31 cellular contexts compared by ENCODE assay signal in the genomic region with DNA sequence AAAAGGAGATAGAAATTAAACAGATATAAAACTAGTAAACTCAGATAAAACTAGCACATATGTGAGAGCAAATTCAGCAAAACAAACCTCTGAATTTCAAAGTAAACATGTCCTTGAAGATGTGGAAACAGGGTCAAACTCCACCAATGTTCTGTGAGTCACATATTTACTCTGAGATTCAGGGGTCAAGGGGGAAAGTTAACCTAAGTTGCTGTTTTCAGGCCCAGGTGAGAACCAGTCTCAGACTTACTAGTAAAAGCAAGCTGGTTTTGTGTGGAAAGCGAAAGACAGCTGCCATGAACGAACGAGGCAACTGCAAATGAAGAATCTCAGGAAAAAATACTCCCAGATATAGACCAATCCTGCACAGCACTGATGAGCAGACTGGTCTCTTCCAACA. TPM values are rescaled to one million over a fixed set of nuclear protein-coding genes. Genes with fewer than 3 reads are reported as not detected.
DNase-seq lines count a peak whose midpoint lies in the region; ATAC-seq and TF ChIP-seq lines count a peak whose summit lies in the region.
"Had no signal": no experiment of that assay in that cellular context is flagged by ENCODE, and none has a peak within 500 bp of the region (broad histone marks: within the 10 kb centered on the region; RNA-seq: fewer than 3 reads in every experiment).

No MANE protein-coding gene starts in this region.

- H3K14ac ChIP-seq in mesenchymal stem cell (ENCODE audit: low read length in 2 of 2): no peak overlapping the region

- DNase-seq in Caco-2 (peak; percentile 66 to 72), HuH-7 (ENCODE audit: low spot score) (peak; percentile 44), chondrocyte (ENCODE audit: low spot score) (no peak), mesenchymal stem cell (peak; percentile 50), A172 (ENCODE audit: low spot score) (no peak), tibial artery (no peak), NCI-H446 (lab: John Stamatoyannopoulos, UW) (no peak)
- DNase-seq: activated CD4-positive, alpha-beta T cell treated with anti-CD3 and anti-CD28 coated beads, Interleukin-2, amount 50 U/mL, for 1 hour; aorta; Calu3; caudate nucleus; dorsolateral prefrontal cortex; HCEC 1CT; KBM-7; MM.1S; NCI-H1417; NCI-H446 treated with DMSO at 0.1 percent for 48 hours; ovary; right cardiac atrium; stimulated activated CD4-positive, alpha-beta T cell treated with anti-CD3 and anti-CD28 coated beads, Interleukin-4, amount 100 ng/mL, for 4 hours; stimulated activated naive CD4-positive, alpha-beta T cell treated with Interleukin-2 at 50 U/mL for 16 hours; testis; WERI-Rb-1 had no signal

- no peak for ATAC-seq in GM18505 (IDR thresholded peaks at IDR 0.05; ENCODE audit: unreplicated experiment)
- ATAC-seq: activated naive CD4-positive, alpha-beta T cell treated with anti-CD3 and anti-CD28 coated beads, Interleukin-2, amount 50 U/mL, for 72 hours; GM12878; natural killer cell treated with Interleukin-12 subunit alpha and Interleukin-12 subunit beta and Interleukin-15 and Interleukin-18, amount 100 ng/mL, for 72 hours; right cardiac atrium had no signal

- H4K91ac ChIP-seq in mesenchymal stem cell (ENCODE audit: low read length): no peak overlapping the region

- H2BK5ac ChIP-seq in mesenchymal stem cell (ENCODE audit: low read depth, low read length, poor library complexity, severe bottlenecking): no peak overlapping the region

- H3K4ac ChIP-seq in mesenchymal stem cell (ENCODE audit: low read depth in 1 of 2, low read length in 2 of 2): no peak overlapping the region

- no peak for TF ChIP-seq POLR2A in GM18505 (IDR thresholded peaks at IDR 0.05; ENCODE audit: borderline replicate concordance, extremely low read depth, insufficient read depth, insufficient read length)

- H3K27me3 Mint-ChIP-seq in Caco-2 (ENCODE audit: insufficient read depth, unreplicated experiment) (no peaks in the 10 kb centered on the region), chondrocyte (ENCODE audit: low read depth) (no peaks in the 10 kb centered on the region)
- H3K27me3 Mint-ChIP-seq: natural killer cell treated with Interleukin-12 subunit alpha and Interleukin-12 subunit beta and Interleukin-15 and Interleukin-18, amount 100 ng/mL, for 72 hours had no signal

- H2AFZ ChIP-seq in mesenchymal stem cell (ENCODE audit: low read depth, low read length): no peak overlapping the region

- H3K36me3 ChIP-seq in Caco-2 (ENCODE audit: control insufficient read depth, insufficient read depth, low read length) (no peaks in the 10 kb centered on the region), mesenchymal stem cell (ENCODE audit: control insufficient read depth in 1 of 2, insufficient read depth in 2 of 2, low read depth in 1 of 2, low read length in 2 of 2) (peaks cover 15 to 29% of the 10 kb centered on the region in 2 experiments), tibial artery (peaks cover 4 to 27% (median 16%) of the 10 kb centered on the region in 3 donors)
- H3K36me3 ChIP-seq: ovary had no signal

- H3K79me1 ChIP-seq in mesenchymal stem cell (replicated peaks; ENCODE audit: low read length, poor library complexity, severe bottlenecking): peaks cover 19% of the 10 kb centered on the region

- H2BK15ac ChIP-seq in mesenchymal stem cell (ENCODE audit: low read depth, poor library complexity, severe bottlenecking): no peak overlapping the region

- no peak overlapping the region for H3K9ac ChIP-seq in mesenchymal stem cell (ENCODE audit: low read length)
- H3K9ac ChIP-seq: BLaER1 treated with 17β-estradiol and CSF1 and Interleukin-3, amounts not matched to agents 10 nM and 100 nM had no signal

- intact Hi-C loops in Caco-2 (cut with micrococcal nuclease; ENCODE audit: unreplicated experiment): loop anchor here (2.0 kb wide), 1 partner anchor 259 kb away; no protein-coding TSS in a partner anchor
- intact Hi-C loops in tibial artery (cut with DNase I; ENCODE audit: low total_unique reads): loop anchor here (10.0 kb wide), 1 partner anchor 261 kb away; no protein-coding TSS in a partner anchor

- H3K4me1 Mint-ChIP-seq in Caco-2 (ENCODE audit: low read depth, unreplicated experiment) (peaks cover 47% of the 10 kb centered on the region), chondrocyte (ENCODE audit: low read depth) (peaks cover 44% of the 10 kb centered on the region)

- no peak overlapping the region for H3K27ac Mint-ChIP-seq in Caco-2 (ENCODE audit: unreplicated experiment)
- peak overlapping the region; percentile 13 for H3K27ac Mint-ChIP-seq in chondrocyte (ENCODE audit: unreplicated experiment)
- H3K27ac Mint-ChIP-seq: activated T-helper 2 cell treated with anti-CD3 and anti-CD28 coated beads, Interferon-gamma antibody, Interleukin-2, Interleukin-4, amounts not matched to agents 10 μg/mL and 5 μg/mL and 100 μg/mL, durations not matched to agents 14 hours and 24 hours and 36 hours; mesothelial cell of epicardium; natural killer cell treated with Interleukin-12 subunit alpha and Interleukin-12 subunit beta and Interleukin-15 and Interleukin-18, amount 100 ng/mL, for 72 hours; T-helper 2 cell treated with Interferon-gamma antibody and Interleukin-4, amounts not matched to agents 5 μg/mL and 100 μg/mL, for 36 hours had no signal

- 83% methylated on average over 3 of the region's 3 CpGs for WGBS in mesenchymal stem cell

- H3K4me1 ChIP-seq in Caco-2 (peaks cover 46% of the 10 kb centered on the region), mesenchymal stem cell (ENCODE audit: control insufficient read depth, insufficient read depth, low read depth, low read length) (peaks cover 18% of the 10 kb centered on the region), tibial artery (peaks cover 0 to 24% (median 9%) of the 10 kb centered on the region in 4 donors)
- H3K4me1 ChIP-seq: testis had no signal

- no peak overlapping the region for H3K23ac ChIP-seq in mesenchymal stem cell (ENCODE audit: low read length in 2 of 2)

- H3K9me3 Mint-ChIP-seq in Caco-2 (ENCODE audit: unreplicated experiment) (no peaks in the 10 kb centered on the region), chondrocyte (ENCODE audit: low read depth) (no peaks in the 10 kb centered on the region)
- H3K9me3 Mint-ChIP-seq: activated naive CD4-positive, alpha-beta T cell treated with anti-CD3 and anti-CD28 coated beads, Interleukin-2, amount 50 U/mL, for 72 hours; activated T-helper 2 cell treated with anti-CD3 and anti-CD28 coated beads, Interferon-gamma antibody, Interleukin-2, Interleukin-4, amounts not matched to agents 10 μg/mL and 5 μg/mL and 100 μg/mL, durations not matched to agents 14 hours and 24 hours and 36 hours; mesothelial cell of epicardium; natural killer cell treated with Interleukin-12 subunit alpha and Interleukin-12 subunit beta and Interleukin-15 and Interleukin-18, amount 100 ng/mL, for 72 hours; T-helper 2 cell treated with Interferon-gamma antibody and Interleukin-4, amounts not matched to agents 5 μg/mL and 100 μg/mL, for 36 hours had no signal

- CTCF ChIA-PET in Caco-2 (lab: Charles Lee): interaction anchor here (0.5 to 0.7 kb wide), 3 partner anchors 24 to 1036 kb away, joined by 3 to 4 read pairs (median 4); no protein-coding TSS in a partner anchor

- H3K4me2 ChIP-seq in mesenchymal stem cell (ENCODE audit: low read length, poor library complexity, severe bottlenecking): no peak overlapping the region

- no peak overlapping the region for H2AK5ac ChIP-seq in mesenchymal stem cell (ENCODE audit: low read length, severe bottlenecking)

- POLR2A ChIA-PET in Caco-2 (lab: Charles Lee): no interaction called here

- TF ChIP-seq CTCF in Caco-2 (IDR thresholded peaks at IDR 0.05; ENCODE audit: insufficient read depth in 1 of 2, low read depth in 1 of 2, low read length in 1 of 2, severe bottlenecking in 1 of 2, unreplicated experiment in 1 of 2) (no peak), chondrocyte (IDR thresholded peaks at IDR 0.05) (no peak), tibial artery (IDR thresholded peaks at IDR 0.05) (no peak)

- H3K36me3 Mint-ChIP-seq in Caco-2 (ENCODE audit: insufficient read depth, unreplicated experiment): peaks cover 34% of the 10 kb centered on the region
- H3K36me3 Mint-ChIP-seq in chondrocyte (ENCODE audit: low read depth): peaks cover 9% of the 10 kb centered on the region

- no peaks in the 10 kb centered on the region for H3K27me3 ChIP-seq in Caco-2 (replicated peaks; ENCODE audit: control insufficient read depth, insufficient read depth, low read length)
- no peaks in the 10 kb centered on the region for H3K27me3 ChIP-seq in mesenchymal stem cell (ENCODE audit: control insufficient read depth in 1 of 2, insufficient read depth in 1 of 2, low read length in 2 of 2)
- H3K27me3 ChIP-seq in tibial artery: no peaks in the 10 kb centered on the region
- H3K27me3 ChIP-seq: BLaER1 treated with 17β-estradiol and CSF1 and Interleukin-3, amounts not matched to agents 10 nM and 100 nM; dorsolateral prefrontal cortex; ovary; testis had no signal

- no peak overlapping the region for H2BK120ac ChIP-seq in mesenchymal stem cell (ENCODE audit: low read depth, low read length)

- no peak overlapping the region for H4K8ac ChIP-seq in mesenchymal stem cell (ENCODE audit: low read length)

- H3K27ac ChIP-seq in mesenchymal stem cell (ENCODE audit: low read length, poor library complexity, severe bottlenecking): no peak overlapping the region
- no peak overlapping the region for H3K27ac ChIP-seq in tibial artery
- H3K27ac ChIP-seq: BLaER1 treated with 17β-estradiol and CSF1 and Interleukin-3, amounts not matched to agents 10 nM and 100 nM; dorsolateral prefrontal cortex; ovary; testis; WERI-Rb-1 had no signal

- H3K9me3 ChIP-seq in Caco-2: no peaks in the 10 kb centered on the region
- H3K9me3 ChIP-seq in mesenchymal stem cell (ENCODE audit: control insufficient read depth, low read length): no peaks in the 10 kb centered on the region
- no peaks in the 10 kb centered on the region for H3K9me3 ChIP-seq in tibial artery
- H3K9me3 ChIP-seq: BLaER1 treated with 17β-estradiol and CSF1 and Interleukin-3, amounts not matched to agents 10 nM and 100 nM; ovary; testis had no signal

- no TSS peak for BruUV-seq in Caco-2 (replicated peaks; lab: Mats Ljungman, UMichigan)

- H3K4me3 Mint-ChIP-seq in Caco-2 (ENCODE audit: unreplicated experiment) (peak overlapping the region; percentile 23), chondrocyte (ENCODE audit: unreplicated experiment) (no peak overlapping the region)
- H3K4me3 Mint-ChIP-seq: mesothelial cell of epicardium; natural killer cell treated with Interleukin-12 subunit alpha and Interleukin-12 subunit beta and Interleukin-15 and Interleukin-18, amount 100 ng/mL, for 72 hours; T-helper 2 cell treated with Interferon-gamma antibody and Interleukin-4, amounts not matched to agents 5 μg/mL and 100 μg/mL, for 36 hours had no signal

- H3K4me3 ChIP-seq in Caco-2 (ENCODE audit: low read depth, low read length): 0 out of 2 replicates have a peak overlapping the region, but pooled peaks have one; percentile 12
- no peak overlapping the region for H3K4me3 ChIP-seq in mesenchymal stem cell (ENCODE audit: insufficient read depth in 1 of 2, low read depth in 1 of 2, low read length in 2 of 2)
- no peak overlapping the region for H3K4me3 ChIP-seq in tibial artery
- H3K4me3 ChIP-seq: BLaER1 treated with 17β-estradiol and CSF1 and Interleukin-3, amounts not matched to agents 10 nM and 100 nM; dorsolateral prefrontal cortex; GM12878; ovary; testis had no signal

- H2BK12ac ChIP-seq in mesenchymal stem cell (ENCODE audit: low read length in 2 of 2): no peak overlapping the region

- no peak overlapping the region for H3K18ac ChIP-seq in mesenchymal stem cell (ENCODE audit: low read depth in 1 of 2, low read length in 2 of 2)

RNA-seq across cellular contexts. Expression of gene PSMB7, which starts 29.0 kb away (rescaled TPM):
- total RNA-seq in Caco-2 (2022) (216 and 238 TPM in 2 replicates), chondrocyte (105 to 132 TPM (median 108 TPM) in 3 replicates)
- 179 TPM for polyA plus RNA-seq in mesenchymal stem cell (2013, experiment 1 of 2)
- polyA plus RNA-seq in mesenchymal stem cell (2013, experiment 2 of 2): 183 TPM
- total RNA-seq in A172 (2014; rRNA removed; shearing (Covaris generic)): 609 and 677 TPM in 2 replicates

Comparison
In these comparisons a context has a peak if more than half of its experiments do, and no peak if none do; other contexts are left out.
1. DNase-seq: peak in Caco-2 (2 of 2), HuH-7 (single experiment) and mesenchymal stem cell (single experiment); none in chondrocyte (single experiment), A172 (single experiment), tibial artery (0 of 2) and NCI-H446 (0 of 2).